In the genomic region with DNA sequence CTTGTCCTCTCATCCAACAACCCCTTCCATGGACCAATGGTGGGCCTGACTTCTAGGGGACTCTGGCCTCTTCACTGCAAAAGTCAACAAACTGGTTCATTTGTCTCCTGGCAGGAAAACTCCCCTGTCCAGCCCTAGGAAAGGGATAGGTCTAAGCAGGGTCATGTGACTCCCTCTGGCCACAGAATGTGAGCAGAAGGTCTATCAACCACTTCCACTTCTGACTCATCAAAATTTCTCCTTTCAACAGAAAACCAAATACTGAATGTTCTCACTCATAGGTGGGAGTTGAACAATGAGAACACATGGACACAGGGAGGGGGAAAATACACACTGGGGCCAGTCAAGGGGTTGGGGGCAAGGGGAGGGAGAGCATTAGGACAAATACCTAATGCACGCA, we compare ENCODE assay signal across 9 cellular contexts. TPM values are rescaled to one million over a fixed set of nuclear protein-coding genes. Genes with fewer than 3 reads are reported as not detected.
A peak's percentile ranks its signal among the peaks of the same experiment; 100 is the strongest.
DNase-seq lines count a peak whose midpoint lies in the region; ATAC-seq and TF ChIP-seq lines count a peak whose summit lies in the region.
"Had no signal": no experiment of that assay in that cellular context is flagged by ENCODE, and none has a peak within 500 bp of the region (broad histone marks: within the 10 kb centered on the region; RNA-seq: fewer than 3 reads in every experiment).

No MANE protein-coding gene starts in this region.

- no peaks in the 10 kb centered on the region for H3K36me3 ChIP-seq in RWPE2 (ENCODE audit: low read depth)

- DNase-seq in RWPE2 (ENCODE audit: low spot score), result no peak
- DNase-seq in progenitor cell of endocrine pancreas (ENCODE audit: low spot score, unreplicated experiment), result no peak
- DNase-seq in NCI-H2029 (lab: John Stamatoyannopoulos, UW), result no peak
- DNase-seq in naive thymus-derived CD8-positive, alpha-beta T cell, result no peak
- DNase-seq: activated naive CD4-positive, alpha-beta T cell had no signal

- H3K27ac ChIP-seq in RWPE2 (ENCODE audit: poor library complexity, severe bottlenecking), result no peak overlapping the region

- no peaks in the 10 kb centered on the region for H3K9me3 ChIP-seq in RWPE2 (ENCODE audit: severe bottlenecking)

- no peaks in the 10 kb centered on the region for H3K4me1 ChIP-seq in RWPE2 (ENCODE audit: insufficient read depth, poor library complexity, severe bottlenecking)

- peak overlapping the region; percentile 89 for H3K27ac Mint-ChIP-seq in progenitor cell of endocrine pancreas
- H3K27ac Mint-ChIP-seq in naive thymus-derived CD8-positive, alpha-beta T cell, result no peak overlapping the region

- H3K27me3 Mint-ChIP-seq in progenitor cell of endocrine pancreas, result no peaks in the 10 kb centered on the region
- H3K27me3 Mint-ChIP-seq in naive thymus-derived CD8-positive, alpha-beta T cell, result peaks cover 0 to 10% (median 2%) of the 10 kb centered on the region in 5 donors

- TF ChIP-seq CTCF in RWPE2 (IDR thresholded peaks at IDR 0.05; ENCODE audit: poor library complexity, severe bottlenecking), result no peak
- TF ChIP-seq CTCF in progenitor cell of endocrine pancreas (IDR thresholded peaks at IDR 0.05; ENCODE audit: unreplicated experiment), result no peak

- no peaks in the 10 kb centered on the region for H3K27me3 ChIP-seq in RWPE2 (ENCODE audit: insufficient read depth, poor library complexity, severe bottlenecking)

- H3K4me1 Mint-ChIP-seq in progenitor cell of endocrine pancreas (ENCODE audit: low read depth), result peaks cover 44% of the 10 kb centered on the region
- no peaks in the 10 kb centered on the region for H3K4me1 Mint-ChIP-seq in naive thymus-derived CD8-positive, alpha-beta T cell

- no peak overlapping the region for H3K4me3 ChIP-seq in RWPE2 (ENCODE audit: severe bottlenecking)

- peak overlapping the region; percentile 35 for H3K4me3 Mint-ChIP-seq in progenitor cell of endocrine pancreas (ENCODE audit: low read depth)
- H3K4me3 Mint-ChIP-seq in naive thymus-derived CD8-positive, alpha-beta T cell, result no peak overlapping the region

- H3K9me3 Mint-ChIP-seq in progenitor cell of endocrine pancreas (ENCODE audit: low read depth), result peaks cover 4% of the 10 kb centered on the region
- peaks cover 0 to 2% (median 0%) of the 10 kb centered on the region in 9 donors for H3K9me3 Mint-ChIP-seq in naive thymus-derived CD8-positive, alpha-beta T cell

- ATAC-seq in GM18870 (IDR thresholded peaks at IDR 0.05; ENCODE audit: unreplicated experiment) (peak; percentile 57), HG02623 (IDR thresholded peaks at IDR 0.05; ENCODE audit: unreplicated experiment) (peak; percentile 52), RWPE2 (ENCODE audit: low read depth) (peak; percentile 61; the same call in 2 of the 3 replicates), HG03196 (IDR thresholded peaks at IDR 0.05; ENCODE audit: unreplicated experiment) (no peak)
- no peak for ATAC-seq in naive thymus-derived CD8-positive, alpha-beta T cell

- no peaks in the 10 kb centered on the region for H3K36me3 Mint-ChIP-seq in progenitor cell of endocrine pancreas (ENCODE audit: insufficient read depth)
- no peaks in the 10 kb centered on the region for H3K36me3 Mint-ChIP-seq in naive thymus-derived CD8-positive, alpha-beta T cell

- POLR2A ChIA-PET in naive thymus-derived CD8-positive, alpha-beta T cell (lab: Charles Lee), result no interaction called here

RNA-seq across cellular contexts. Expression of a gene that starts 1.3 kb away (rescaled TPM):
- 8.9 and 12.7 TPM in 2 replicates for total RNA-seq in progenitor cell of endocrine pancreas
- not detected for total RNA-seq in naive thymus-derived CD8-positive, alpha-beta T cell
- not detected for polyA plus RNA-seq in naive thymus-derived CD8-positive, alpha-beta T cell
- total RNA-seq: HT-29 had no signal

Comparison
In these comparisons a context has a peak if more than half of its experiments do, and no peak if none do; other contexts are left out.
1. ATAC-seq: peak in GM18870 (single experiment), HG02623 (single experiment) and RWPE2 (single experiment); none in naive thymus-derived CD8-positive, alpha-beta T cell (0 of 2) and HG03196 (single experiment).